ENCODE assay signal across 1 cellular context in the genomic region with DNA sequence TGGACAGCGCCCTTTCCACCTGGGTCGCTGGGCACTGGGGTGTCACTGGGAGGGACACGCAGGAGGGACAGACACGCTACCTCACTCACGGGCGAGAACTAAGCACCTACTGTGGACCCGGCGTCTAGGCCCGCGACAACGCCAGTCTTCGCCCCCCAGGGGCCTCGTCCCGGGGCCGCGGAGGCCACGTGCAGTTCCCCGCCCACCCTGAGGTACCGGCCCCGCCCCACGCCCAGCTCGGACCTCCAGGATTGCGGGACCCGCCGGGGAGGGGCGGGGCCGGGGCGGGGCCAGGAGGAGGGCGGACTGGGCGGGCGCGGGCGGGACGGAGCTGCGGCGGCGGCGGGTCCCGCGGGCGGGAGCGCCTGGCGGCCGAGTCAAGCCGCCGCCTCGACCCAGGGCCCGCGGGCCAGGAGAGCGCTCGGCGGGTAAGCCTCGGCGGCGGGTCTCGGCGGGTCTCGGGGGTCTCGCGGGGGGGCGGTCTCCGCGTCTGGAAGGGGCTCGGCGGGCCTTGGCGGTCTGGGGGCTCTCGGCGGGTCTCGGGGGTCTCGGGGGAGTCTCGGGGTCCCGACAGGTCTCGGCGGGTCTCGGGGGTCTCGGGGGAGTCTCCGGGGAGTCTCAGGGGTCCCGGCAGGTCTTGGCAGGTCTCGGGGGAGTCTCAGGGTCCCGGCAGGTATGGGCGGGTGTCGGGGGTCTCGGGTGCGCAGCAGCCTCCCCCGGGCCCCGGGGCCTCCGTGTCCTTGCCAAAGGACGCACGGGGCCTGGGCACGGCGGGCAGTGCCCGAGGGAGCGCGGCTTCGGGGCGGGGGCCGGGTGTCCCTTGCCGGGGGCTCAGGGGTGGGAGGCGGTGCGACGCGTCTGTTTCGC.
A peak's percentile ranks its signal among the peaks of the same experiment; 100 is the strongest.
TF ChIP-seq lines count a peak whose summit lies in the region.

A gene with protein sequence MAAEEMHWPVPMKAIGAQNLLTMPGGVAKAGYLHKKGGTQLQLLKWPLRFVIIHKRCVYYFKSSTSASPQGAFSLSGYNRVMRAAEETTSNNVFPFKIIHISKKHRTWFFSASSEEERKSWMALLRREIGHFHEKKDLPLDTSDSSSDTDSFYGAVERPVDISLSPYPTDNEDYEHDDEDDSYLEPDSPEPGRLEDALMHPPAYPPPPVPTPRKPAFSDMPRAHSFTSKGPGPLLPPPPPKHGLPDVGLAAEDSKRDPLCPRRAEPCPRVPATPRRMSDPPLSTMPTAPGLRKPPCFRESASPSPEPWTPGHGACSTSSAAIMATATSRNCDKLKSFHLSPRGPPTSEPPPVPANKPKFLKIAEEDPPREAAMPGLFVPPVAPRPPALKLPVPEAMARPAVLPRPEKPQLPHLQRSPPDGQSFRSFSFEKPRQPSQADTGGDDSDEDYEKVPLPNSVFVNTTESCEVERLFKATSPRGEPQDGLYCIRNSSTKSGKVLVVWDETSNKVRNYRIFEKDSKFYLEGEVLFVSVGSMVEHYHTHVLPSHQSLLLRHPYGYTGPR (plus strand): TSS at position 375 of the 867 bp plus-strand sequence. CDS start 27,533 bp downstream, outside the sequence.

TF ChIP-seq in HepG2, 621 proteins besides CTCF, POLR2A, EP300 and RAD21 (continued from another document and continues in another):
- TF ChIP-seq, protein P1, sequence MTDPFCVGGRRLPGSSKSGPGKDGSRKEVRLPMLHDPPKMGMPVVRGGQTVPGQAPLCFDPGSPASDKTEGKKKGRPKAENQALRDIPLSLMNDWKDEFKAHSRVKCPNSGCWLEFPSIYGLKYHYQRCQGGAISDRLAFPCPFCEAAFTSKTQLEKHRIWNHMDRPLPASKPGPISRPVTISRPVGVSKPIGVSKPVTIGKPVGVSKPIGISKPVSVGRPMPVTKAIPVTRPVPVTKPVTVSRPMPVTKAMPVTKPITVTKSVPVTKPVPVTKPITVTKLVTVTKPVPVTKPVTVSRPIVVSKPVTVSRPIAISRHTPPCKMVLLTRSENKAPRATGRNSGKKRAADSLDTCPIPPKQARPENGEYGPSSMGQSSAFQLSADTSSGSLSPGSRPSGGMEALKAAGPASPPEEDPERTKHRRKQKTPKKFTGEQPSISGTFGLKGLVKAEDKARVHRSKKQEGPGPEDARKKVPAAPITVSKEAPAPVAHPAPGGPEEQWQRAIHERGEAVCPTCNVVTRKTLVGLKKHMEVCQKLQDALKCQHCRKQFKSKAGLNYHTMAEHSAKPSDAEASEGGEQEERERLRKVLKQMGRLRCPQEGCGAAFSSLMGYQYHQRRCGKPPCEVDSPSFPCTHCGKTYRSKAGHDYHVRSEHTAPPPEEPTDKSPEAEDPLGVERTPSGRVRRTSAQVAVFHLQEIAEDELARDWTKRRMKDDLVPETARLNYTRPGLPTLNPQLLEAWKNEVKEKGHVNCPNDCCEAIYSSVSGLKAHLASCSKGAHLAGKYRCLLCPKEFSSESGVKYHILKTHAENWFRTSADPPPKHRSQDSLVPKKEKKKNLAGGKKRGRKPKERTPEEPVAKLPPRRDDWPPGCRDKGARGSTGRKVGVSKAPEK (CRISPR knock-in tag; IDR thresholded peaks at IDR 0.05; ENCODE audit: borderline replicate concordance) = no peak
- TF ChIP-seq GATAD1 (CRISPR knock-in tag; IDR thresholded peaks at IDR 0.05) (peak; percentile 55; the same call in 1 of the 2 replicates), ZNF720 (CRISPR knock-in tag; IDR thresholded peaks at IDR 0.05) (no peak), HOXA3 (CRISPR knock-in tag; IDR thresholded peaks at IDR 0.05) (peak; percentile 56; the same call in 1 of the 2 replicates), SMARCE1 (IDR thresholded peaks at IDR 0.05; ENCODE audit: borderline replicate concordance) (no peak), MIER2 (CRISPR knock-in tag; IDR thresholded peaks at IDR 0.05) (no peak), KDM1A (CRISPR knock-in tag; IDR thresholded peaks at IDR 0.05) (no peak), DPF2 (CRISPR knock-in tag; IDR thresholded peaks at IDR 0.05; ENCODE audit: borderline replicate concordance, low read depth) (no peak), GATA4 (IDR thresholded peaks at IDR 0.05; ENCODE audit: borderline replicate concordance, low read depth) (no peak), CBX5 (CRISPR knock-in tag; IDR thresholded peaks at IDR 0.05; ENCODE audit: borderline replicate concordance) (no peak), MBNL3 (CRISPR knock-in tag; conservative IDR thresholded peaks at IDR 0.05) (no peak), NFE2L1 (CRISPR knock-in tag; IDR thresholded peaks at IDR 0.05; ENCODE audit: borderline replicate concordance) (no peak), SMAD3 (CRISPR knock-in tag; IDR thresholded peaks at IDR 0.05) (no peak; the same call in 1 of the 2 replicates), ZSCAN9 (CRISPR knock-in tag; IDR thresholded peaks at IDR 0.05; ENCODE audit: borderline replicate concordance) (peak; percentile 70; the same call in 1 of the 2 replicates), ZSCAN20 (CRISPR knock-in tag; IDR thresholded peaks at IDR 0.05; ENCODE audit: borderline replicate concordance) (no peak; the same call in 1 of the 2 replicates), BHLHE40 (IDR thresholded peaks at IDR 0.05; ENCODE audit: low read length) (peak; percentile 67; the same call in 1 of the 2 replicates), ZNF678 (CRISPR knock-in tag; IDR thresholded peaks at IDR 0.05) (no peak), MZF1 (CRISPR knock-in tag; IDR thresholded peaks at IDR 0.05; ENCODE audit: borderline replicate concordance) (no peak), ZBTB7B (CRISPR knock-in tag; IDR thresholded peaks at IDR 0.05) (peak; percentile 62; the same call in 1 of the 2 replicates), ZNF629 (CRISPR knock-in tag; conservative IDR thresholded peaks at IDR 0.05) (no peak), ZNF343 (CRISPR knock-in tag; IDR thresholded peaks at IDR 0.05) (0 out of 2 replicates have a peak, but pooled peaks have one; percentile 33), SMAD1 (CRISPR knock-in tag; IDR thresholded peaks at IDR 0.05; ENCODE audit: borderline replicate concordance, low read depth) (no peak)
- TF ChIP-seq, protein P2, sequence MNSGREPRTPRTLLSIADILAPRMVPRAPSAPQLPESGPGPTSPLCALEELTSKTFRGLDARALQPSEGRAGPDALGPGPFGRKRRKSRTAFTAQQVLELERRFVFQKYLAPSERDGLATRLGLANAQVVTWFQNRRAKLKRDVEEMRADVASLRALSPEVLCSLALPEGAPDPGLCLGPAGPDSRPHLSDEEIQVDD (CRISPR knock-in tag; IDR thresholded peaks at IDR 0.05; ENCODE audit: borderline replicate concordance) = peak; percentile 78; the same call in 1 of the 2 replicates
- TF ChIP-seq, protein P3, sequence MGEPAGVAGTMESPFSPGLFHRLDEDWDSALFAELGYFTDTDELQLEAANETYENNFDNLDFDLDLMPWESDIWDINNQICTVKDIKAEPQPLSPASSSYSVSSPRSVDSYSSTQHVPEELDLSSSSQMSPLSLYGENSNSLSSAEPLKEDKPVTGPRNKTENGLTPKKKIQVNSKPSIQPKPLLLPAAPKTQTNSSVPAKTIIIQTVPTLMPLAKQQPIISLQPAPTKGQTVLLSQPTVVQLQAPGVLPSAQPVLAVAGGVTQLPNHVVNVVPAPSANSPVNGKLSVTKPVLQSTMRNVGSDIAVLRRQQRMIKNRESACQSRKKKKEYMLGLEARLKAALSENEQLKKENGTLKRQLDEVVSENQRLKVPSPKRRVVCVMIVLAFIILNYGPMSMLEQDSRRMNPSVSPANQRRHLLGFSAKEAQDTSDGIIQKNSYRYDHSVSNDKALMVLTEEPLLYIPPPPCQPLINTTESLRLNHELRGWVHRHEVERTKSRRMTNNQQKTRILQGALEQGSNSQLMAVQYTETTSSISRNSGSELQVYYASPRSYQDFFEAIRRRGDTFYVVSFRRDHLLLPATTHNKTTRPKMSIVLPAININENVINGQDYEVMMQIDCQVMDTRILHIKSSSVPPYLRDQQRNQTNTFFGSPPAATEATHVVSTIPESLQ (CRISPR knock-in tag; conservative IDR thresholded peaks at IDR 0.05) = no peak
- TF ChIP-seq, protein P4, sequence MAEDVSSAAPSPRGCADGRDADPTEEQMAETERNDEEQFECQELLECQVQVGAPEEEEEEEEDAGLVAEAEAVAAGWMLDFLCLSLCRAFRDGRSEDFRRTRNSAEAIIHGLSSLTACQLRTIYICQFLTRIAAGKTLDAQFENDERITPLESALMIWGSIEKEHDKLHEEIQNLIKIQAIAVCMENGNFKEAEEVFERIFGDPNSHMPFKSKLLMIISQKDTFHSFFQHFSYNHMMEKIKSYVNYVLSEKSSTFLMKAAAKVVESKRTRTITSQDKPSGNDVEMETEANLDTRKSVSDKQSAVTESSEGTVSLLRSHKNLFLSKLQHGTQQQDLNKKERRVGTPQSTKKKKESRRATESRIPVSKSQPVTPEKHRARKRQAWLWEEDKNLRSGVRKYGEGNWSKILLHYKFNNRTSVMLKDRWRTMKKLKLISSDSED (CRISPR knock-in tag; IDR thresholded peaks at IDR 0.05) = 0 out of 2 replicates have a peak, but pooled peaks have one; percentile 21
- TF ChIP-seq, protein P5, sequence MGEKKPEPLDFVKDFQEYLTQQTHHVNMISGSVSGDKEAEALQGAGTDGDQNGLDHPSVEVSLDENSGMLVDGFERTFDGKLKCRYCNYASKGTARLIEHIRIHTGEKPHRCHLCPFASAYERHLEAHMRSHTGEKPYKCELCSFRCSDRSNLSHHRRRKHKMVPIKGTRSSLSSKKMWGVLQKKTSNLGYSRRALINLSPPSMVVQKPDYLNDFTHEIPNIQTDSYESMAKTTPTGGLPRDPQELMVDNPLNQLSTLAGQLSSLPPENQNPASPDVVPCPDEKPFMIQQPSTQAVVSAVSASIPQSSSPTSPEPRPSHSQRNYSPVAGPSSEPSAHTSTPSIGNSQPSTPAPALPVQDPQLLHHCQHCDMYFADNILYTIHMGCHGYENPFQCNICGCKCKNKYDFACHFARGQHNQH (CRISPR knock-in tag; IDR thresholded peaks at IDR 0.05) = peak; percentile 62; the same call in 1 of the 2 replicates
- TF ChIP-seq, protein P6, sequence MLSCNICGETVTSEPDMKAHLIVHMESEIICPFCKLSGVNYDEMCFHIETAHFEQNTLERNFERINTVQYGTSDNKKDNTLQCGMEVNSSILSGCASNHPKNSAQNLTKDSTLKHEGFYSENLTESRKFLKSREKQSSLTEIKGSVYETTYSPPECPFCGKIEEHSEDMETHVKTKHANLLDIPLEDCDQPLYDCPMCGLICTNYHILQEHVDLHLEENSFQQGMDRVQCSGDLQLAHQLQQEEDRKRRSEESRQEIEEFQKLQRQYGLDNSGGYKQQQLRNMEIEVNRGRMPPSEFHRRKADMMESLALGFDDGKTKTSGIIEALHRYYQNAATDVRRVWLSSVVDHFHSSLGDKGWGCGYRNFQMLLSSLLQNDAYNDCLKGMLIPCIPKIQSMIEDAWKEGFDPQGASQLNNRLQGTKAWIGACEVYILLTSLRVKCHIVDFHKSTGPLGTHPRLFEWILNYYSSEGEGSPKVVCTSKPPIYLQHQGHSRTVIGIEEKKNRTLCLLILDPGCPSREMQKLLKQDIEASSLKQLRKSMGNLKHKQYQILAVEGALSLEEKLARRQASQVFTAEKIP (CRISPR knock-in tag; IDR thresholded peaks at IDR 0.05; ENCODE audit: borderline replicate concordance) = no peak
- TF ChIP-seq, protein P7, sequence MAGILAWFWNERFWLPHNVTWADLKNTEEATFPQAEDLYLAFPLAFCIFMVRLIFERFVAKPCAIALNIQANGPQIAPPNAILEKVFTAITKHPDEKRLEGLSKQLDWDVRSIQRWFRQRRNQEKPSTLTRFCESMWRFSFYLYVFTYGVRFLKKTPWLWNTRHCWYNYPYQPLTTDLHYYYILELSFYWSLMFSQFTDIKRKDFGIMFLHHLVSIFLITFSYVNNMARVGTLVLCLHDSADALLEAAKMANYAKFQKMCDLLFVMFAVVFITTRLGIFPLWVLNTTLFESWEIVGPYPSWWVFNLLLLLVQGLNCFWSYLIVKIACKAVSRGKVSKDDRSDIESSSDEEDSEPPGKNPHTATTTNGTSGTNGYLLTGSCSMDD (CRISPR knock-in tag; IDR thresholded peaks at IDR 0.05) = no peak
- TF ChIP-seq, protein P8, sequence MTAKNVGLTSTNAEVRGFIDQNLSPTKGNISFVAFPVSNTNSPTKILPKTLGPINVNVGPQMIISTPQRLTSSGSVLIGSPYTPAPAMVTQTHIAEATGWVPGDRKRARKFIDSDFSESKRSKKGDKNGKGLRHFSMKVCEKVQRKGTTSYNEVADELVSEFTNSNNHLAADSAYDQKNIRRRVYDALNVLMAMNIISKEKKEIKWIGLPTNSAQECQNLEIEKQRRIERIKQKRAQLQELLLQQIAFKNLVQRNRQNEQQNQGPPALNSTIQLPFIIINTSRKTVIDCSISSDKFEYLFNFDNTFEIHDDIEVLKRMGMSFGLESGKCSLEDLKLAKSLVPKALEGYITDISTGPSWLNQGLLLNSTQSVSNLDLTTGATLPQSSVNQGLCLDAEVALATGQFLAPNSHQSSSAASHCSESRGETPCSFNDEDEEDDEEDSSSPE (CRISPR knock-in tag; IDR thresholded peaks at IDR 0.05) = peak; percentile 90
- TF ChIP-seq, protein P9, sequence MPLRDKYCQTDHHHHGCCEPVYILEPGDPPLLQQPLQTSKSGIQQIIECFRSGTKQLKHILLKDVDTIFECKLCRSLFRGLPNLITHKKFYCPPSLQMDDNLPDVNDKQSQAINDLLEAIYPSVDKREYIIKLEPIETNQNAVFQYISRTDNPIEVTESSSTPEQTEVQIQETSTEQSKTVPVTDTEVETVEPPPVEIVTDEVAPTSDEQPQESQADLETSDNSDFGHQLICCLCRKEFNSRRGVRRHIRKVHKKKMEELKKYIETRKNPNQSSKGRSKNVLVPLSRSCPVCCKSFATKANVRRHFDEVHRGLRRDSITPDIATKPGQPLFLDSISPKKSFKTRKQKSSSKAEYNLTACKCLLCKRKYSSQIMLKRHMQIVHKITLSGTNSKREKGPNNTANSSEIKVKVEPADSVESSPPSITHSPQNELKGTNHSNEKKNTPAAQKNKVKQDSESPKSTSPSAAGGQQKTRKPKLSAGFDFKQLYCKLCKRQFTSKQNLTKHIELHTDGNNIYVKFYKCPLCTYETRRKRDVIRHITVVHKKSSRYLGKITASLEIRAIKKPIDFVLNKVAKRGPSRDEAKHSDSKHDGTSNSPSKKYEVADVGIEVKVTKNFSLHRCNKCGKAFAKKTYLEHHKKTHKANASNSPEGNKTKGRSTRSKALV (CRISPR knock-in tag; IDR thresholded peaks at IDR 0.05) = no peak
- TF ChIP-seq, protein P10, sequence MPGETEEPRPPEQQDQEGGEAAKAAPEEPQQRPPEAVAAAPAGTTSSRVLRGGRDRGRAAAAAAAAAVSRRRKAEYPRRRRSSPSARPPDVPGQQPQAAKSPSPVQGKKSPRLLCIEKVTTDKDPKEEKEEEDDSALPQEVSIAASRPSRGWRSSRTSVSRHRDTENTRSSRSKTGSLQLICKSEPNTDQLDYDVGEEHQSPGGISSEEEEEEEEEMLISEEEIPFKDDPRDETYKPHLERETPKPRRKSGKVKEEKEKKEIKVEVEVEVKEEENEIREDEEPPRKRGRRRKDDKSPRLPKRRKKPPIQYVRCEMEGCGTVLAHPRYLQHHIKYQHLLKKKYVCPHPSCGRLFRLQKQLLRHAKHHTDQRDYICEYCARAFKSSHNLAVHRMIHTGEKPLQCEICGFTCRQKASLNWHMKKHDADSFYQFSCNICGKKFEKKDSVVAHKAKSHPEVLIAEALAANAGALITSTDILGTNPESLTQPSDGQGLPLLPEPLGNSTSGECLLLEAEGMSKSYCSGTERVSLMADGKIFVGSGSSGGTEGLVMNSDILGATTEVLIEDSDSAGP (CRISPR knock-in tag; IDR thresholded peaks at IDR 0.05; ENCODE audit: borderline replicate concordance) = no peak; the same call in 1 of the 2 replicates
- TF ChIP-seq, protein P11, sequence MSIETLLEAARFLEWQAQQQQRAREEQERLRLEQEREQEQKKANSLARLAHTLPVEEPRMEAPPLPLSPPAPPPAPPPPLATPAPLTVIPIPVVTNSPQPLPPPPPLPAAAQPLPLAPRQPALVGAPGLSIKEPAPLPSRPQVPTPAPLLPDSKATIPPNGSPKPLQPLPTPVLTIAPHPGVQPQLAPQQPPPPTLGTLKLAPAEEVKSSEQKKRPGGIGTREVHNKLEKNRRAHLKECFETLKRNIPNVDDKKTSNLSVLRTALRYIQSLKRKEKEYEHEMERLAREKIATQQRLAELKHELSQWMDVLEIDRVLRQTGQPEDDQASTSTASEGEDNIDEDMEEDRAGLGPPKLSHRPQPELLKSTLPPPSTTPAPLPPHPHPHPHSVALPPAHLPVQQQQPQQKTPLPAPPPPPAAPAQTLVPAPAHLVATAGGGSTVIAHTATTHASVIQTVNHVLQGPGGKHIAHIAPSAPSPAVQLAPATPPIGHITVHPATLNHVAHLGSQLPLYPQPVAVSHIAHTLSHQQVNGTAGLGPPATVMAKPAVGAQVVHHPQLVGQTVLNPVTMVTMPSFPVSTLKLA (IDR thresholded peaks at IDR 0.05) = peak; percentile 47
